ENCODE assay signal across 19 cellular contexts in the genomic region with DNA sequence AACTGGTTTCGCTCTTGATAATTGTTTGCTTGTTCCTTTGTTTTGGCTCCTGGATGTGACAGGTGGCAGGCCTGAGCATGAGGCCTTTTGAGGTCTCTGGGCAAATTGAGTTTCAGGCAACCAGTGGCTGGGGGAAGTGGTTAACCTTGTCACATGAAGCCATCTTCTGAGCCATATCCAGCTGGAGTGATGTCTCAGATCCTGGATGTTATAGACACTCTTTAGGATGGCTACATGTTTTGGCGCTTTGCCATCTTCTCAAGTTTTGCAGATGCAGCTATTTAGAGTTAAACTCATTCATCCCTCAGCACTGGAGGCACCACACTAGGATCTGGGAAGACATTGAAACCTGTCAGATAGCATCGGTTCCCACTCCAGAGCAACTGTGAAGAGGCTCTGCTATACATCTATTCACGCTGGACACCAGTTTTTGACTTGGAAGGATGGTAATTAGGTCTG. TPM values are rescaled to one million over a fixed set of nuclear protein-coding genes. Genes with fewer than 3 reads are reported as not detected.
DNase-seq lines count a peak whose midpoint lies in the region; ATAC-seq and TF ChIP-seq lines count a peak whose summit lies in the region.
"Had no signal": no experiment of that assay in that cellular context is flagged by ENCODE, and none has a peak within 500 bp of the region (broad histone marks: within the 10 kb centered on the region; RNA-seq: fewer than 3 reads in every experiment).

No MANE protein-coding gene starts in this region.

- peaks cover 3% of the 10 kb centered on the region; the same call in 1 of the 2 replicates for H3K27me3 ChIP-seq in BE2C
- H3K27me3 ChIP-seq in upper lobe of right lung: no peaks in the 10 kb centered on the region
- H3K27me3 ChIP-seq: esophagus muscularis mucosa, Peyer's patch, upper lobe of left lung had no signal

- H3K36me3 ChIP-seq in BE2C: no peaks in the 10 kb centered on the region
- no peaks in the 10 kb centered on the region for H3K36me3 ChIP-seq in upper lobe of right lung
- H3K36me3 ChIP-seq: esophagus muscularis mucosa, Peyer's patch, upper lobe of left lung, WERI-Rb-1 had no signal

- TF ChIP-seq CTCF in BE2C (IDR thresholded peaks at IDR 0.05; ENCODE audit: low read depth, low read length) (no peak), fibroblast of mammary gland (conservative IDR thresholded peaks at IDR 0.05; ENCODE audit: control insufficient read depth, insufficient read depth, low read depth, low read length) (no peak), upper lobe of right lung (IDR thresholded peaks at IDR 0.05) (no peak)
- TF ChIP-seq CTCF in activated CD8-positive, alpha-beta T cell treated with anti-CD3 and anti-CD28 coated beads for 36 hours (IDR thresholded peaks at IDR 0.05): no peak

- no peak overlapping the region for H3K27ac Mint-ChIP-seq in activated CD8-positive, alpha-beta T cell treated with anti-CD3 and anti-CD28 coated beads for 36 hours
- H3K27ac Mint-ChIP-seq: HFFc6; stimulated activated naive CD8-positive, alpha-beta T cell treated with anti-CD3 and anti-CD28 coated beads, Interleukin-15, Interleukin-2, amounts not matched to agents 100 ng/mL and 50 ng/mL, for 24 hours had no signal

- POLR2A ChIA-PET in activated CD8-positive, alpha-beta T cell treated with anti-CD3 and anti-CD28 coated beads for 36 hours (lab: Charles Lee): no interaction called here

- no peaks in the 10 kb centered on the region for H3K4me1 Mint-ChIP-seq in activated CD8-positive, alpha-beta T cell treated with anti-CD3 and anti-CD28 coated beads for 36 hours (ENCODE audit: low read depth)

- H3K4me1 ChIP-seq in BE2C (peaks cover 3% of the 10 kb centered on the region), upper lobe of right lung (no peaks in the 10 kb centered on the region)
- H3K4me1 ChIP-seq: esophagus muscularis mucosa, Peyer's patch, upper lobe of left lung had no signal

- CTCF ChIA-PET in activated CD8-positive, alpha-beta T cell treated with anti-CD3 and anti-CD28 coated beads for 36 hours (lab: Charles Lee): no interaction called here

- peaks cover 2% of the 10 kb centered on the region for H3K9me3 Mint-ChIP-seq in activated CD8-positive, alpha-beta T cell treated with anti-CD3 and anti-CD28 coated beads for 36 hours
- H3K9me3 Mint-ChIP-seq: HFFc6; stimulated activated naive CD8-positive, alpha-beta T cell treated with anti-CD3 and anti-CD28 coated beads, Interleukin-15, Interleukin-2, amounts not matched to agents 100 ng/mL and 50 ng/mL, for 24 hours had no signal

- peaks cover 1% of the 10 kb centered on the region for H3K27me3 Mint-ChIP-seq in activated CD8-positive, alpha-beta T cell treated with anti-CD3 and anti-CD28 coated beads for 36 hours
- H3K27me3 Mint-ChIP-seq: stimulated activated naive CD8-positive, alpha-beta T cell treated with anti-CD3 and anti-CD28 coated beads, Interleukin-15, Interleukin-2, amounts not matched to agents 100 ng/mL and 50 ng/mL, for 24 hours had no signal

- intact Hi-C loops in activated CD8-positive, alpha-beta T cell treated with anti-CD3 and anti-CD28 coated beads for 36 hours (cut with micrococcal nuclease): no loop called here
- intact Hi-C loops in upper lobe of right lung (cut with DNase I): no loop called here

- no peak overlapping the region for H3K4me3 ChIP-seq in BE2C (ENCODE audit: low read depth, low read length)
- no peak overlapping the region for H3K4me3 ChIP-seq in fibroblast of mammary gland (ENCODE audit: control insufficient read depth, low read depth, low read length)
- H3K4me3 ChIP-seq in upper lobe of right lung: no peak overlapping the region
- H3K4me3 ChIP-seq: esophagus muscularis mucosa, Peyer's patch, upper lobe of left lung had no signal

- ATAC-seq in activated CD8-positive, alpha-beta T cell treated with anti-CD3 and anti-CD28 coated beads for 36 hours: no peak
- no peak for ATAC-seq in upper lobe of right lung
- ATAC-seq: sciatic nerve had no signal

- no peak overlapping the region for H3K27ac ChIP-seq in upper lobe of right lung
- H3K27ac ChIP-seq: esophagus muscularis mucosa, Peyer's patch, upper lobe of left lung, WERI-Rb-1 had no signal

- H3K9me3 ChIP-seq in BE2C (no peaks in the 10 kb centered on the region), upper lobe of right lung (no peaks in the 10 kb centered on the region)
- H3K9me3 ChIP-seq: esophagus muscularis mucosa, Peyer's patch, upper lobe of left lung had no signal

- DNase-seq in BE2C: peak; percentile 50
- peak; percentile 36 for DNase-seq in HT1080 (ENCODE audit: low read depth)
- peak; percentile 12 for DNase-seq in NCI-H446 treated with DMSO at 0.1 percent for 48 hours (lab: John Stamatoyannopoulos, UW)
- DNase-seq in fibroblast of mammary gland (ENCODE audit: low read depth): peak; percentile 5
- DNase-seq in activated CD8-positive, alpha-beta T cell treated with anti-CD3 and anti-CD28 coated beads for 36 hours: no peak
- no peak for DNase-seq in upper lobe of right lung
- no peak for DNase-seq in effector CD8-positive, alpha-beta T cell (lab: John Stamatoyannopoulos, UW)
- DNase-seq: activated CD4-positive, alpha-beta T cell treated with anti-CD3 and anti-CD28 coated beads, Interleukin-2, amount 50 U/mL, for 4 hours; activated naive CD4-positive, alpha-beta T cell treated with Interleukin-2 at 50 U/mL for 16 hours; activated T-cell treated with anti-CD3 and anti-CD28 coated beads for 4 hours; head of caudate nucleus; HFFc6; Peyer's patch; SW 1271; upper lobe of left lung; WERI-Rb-1 had no signal

- H3K4me3 Mint-ChIP-seq in activated CD8-positive, alpha-beta T cell treated with anti-CD3 and anti-CD28 coated beads for 36 hours: no peak overlapping the region
- H3K4me3 Mint-ChIP-seq: HFFc6; stimulated activated naive CD8-positive, alpha-beta T cell treated with anti-CD3 and anti-CD28 coated beads, Interleukin-15, Interleukin-2, amounts not matched to agents 100 ng/mL and 50 ng/mL, for 24 hours had no signal

- no peaks in the 10 kb centered on the region for H3K36me3 Mint-ChIP-seq in activated CD8-positive, alpha-beta T cell treated with anti-CD3 and anti-CD28 coated beads for 36 hours (ENCODE audit: low read depth)

RNA-seq across cellular contexts. Expression of a gene that starts 25.3 kb away (rescaled TPM):
- not detected for polyA plus RNA-seq in BE2C (2012; ENCODE audit: insufficient read depth, insufficient read length, low read depth)
- total RNA-seq in HT1080 (2014; rRNA removed; shearing (Covaris generic)): not detected in 2 replicates
- not detected in 2 replicates for polyA plus RNA-seq in HT1080 (2015; cell fraction: cytosol; rRNA removed)
- polyA plus RNA-seq in HT1080 (2015; cell fraction: nucleus; rRNA removed): not detected in 2 replicates
- not detected for total RNA-seq in activated CD8-positive, alpha-beta T cell treated with anti-CD3 and anti-CD28 coated beads for 36 hours
- total RNA-seq in upper lobe of right lung: 1.4 TPM

Comparison
In these comparisons a context has a peak if more than half of its experiments do, and no peak if none do; other contexts are left out.
1. DNase-seq: peak in BE2C (single experiment), HT1080 (single experiment), NCI-H446 treated with DMSO at 0.1 percent for 48 hours (single experiment) and fibroblast of mammary gland (single experiment); none in activated CD8-positive, alpha-beta T cell treated with anti-CD3 and anti-CD28 coated beads for 36 hours (single experiment), upper lobe of right lung (single experiment) and effector CD8-positive, alpha-beta T cell (single experiment).